14 cellular contexts compared by ENCODE assay signal in the genomic region with DNA sequence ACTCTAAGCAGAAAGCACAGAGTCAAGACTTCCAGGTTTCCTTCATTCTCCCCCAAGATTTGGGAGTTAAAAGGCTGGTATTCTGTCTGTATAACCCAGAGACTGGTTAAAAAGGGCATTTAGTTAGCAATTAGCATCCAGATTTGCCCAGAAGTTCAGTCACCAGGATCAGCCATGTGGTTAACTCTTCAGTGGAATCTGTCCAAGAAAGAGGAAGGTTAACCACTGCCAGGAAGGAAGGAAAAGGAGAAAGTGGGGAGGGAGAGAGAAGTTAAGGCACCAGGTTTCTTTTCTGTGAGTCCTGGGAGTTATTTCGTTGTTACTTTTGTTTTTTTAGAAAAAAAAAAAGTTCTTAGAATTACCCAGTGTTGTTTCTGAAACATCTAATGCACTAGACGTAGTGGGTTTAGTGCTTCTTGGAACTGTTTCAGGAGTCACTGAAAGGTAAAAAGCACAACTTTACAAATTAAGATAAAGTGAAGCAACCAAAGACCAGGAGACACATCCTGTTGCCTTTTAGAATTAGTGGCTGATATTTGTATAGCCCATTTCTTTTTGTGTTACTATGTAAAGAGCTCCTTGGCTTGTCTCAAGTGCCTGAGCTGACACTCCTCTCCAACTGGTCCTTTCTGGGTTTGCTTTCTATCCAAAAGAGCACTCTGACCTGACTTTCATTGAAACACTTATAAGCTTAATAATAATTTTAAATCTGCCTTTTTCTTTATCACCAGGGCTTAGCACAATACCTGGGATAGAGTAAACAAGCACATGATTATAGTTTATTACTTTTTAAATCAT.
"Had no signal": no experiment of that assay in that cellular context is flagged by ENCODE, and none has a peak within 500 bp of the region (broad histone marks: within the 10 kb centered on the region; RNA-seq: fewer than 3 reads in every experiment).

No MANE protein-coding gene starts in this region.

- H3K9me3 ChIP-seq: colonic mucosa, gastrocnemius medialis, mucosa of descending colon, psoas muscle, sigmoid colon had no signal

- FAIRE-seq: astrocyte had no signal

- H3K4me1 Mint-ChIP-seq: activated B cell treated with CpG ODN at 0.5 μM for 24 hours; activated CD4-positive, alpha-beta T cell treated with anti-CD3 and anti-CD28 coated beads, Interleukin-2, amount 10 ng/mL, durations not matched to agents 24 days and 14 days; activated naive CD8-positive, alpha-beta T cell treated with anti-CD3 and anti-CD28 coated beads, Interleukin-2, amount 50 U/mL, for 24 hours had no signal

- H3K4me3 Mint-ChIP-seq: activated B cell treated with CpG ODN at 0.5 μM for 24 hours; activated CD4-positive, alpha-beta T cell treated with anti-CD3 and anti-CD28 coated beads, Interleukin-2, amount 10 ng/mL, durations not matched to agents 24 days and 14 days; activated naive CD8-positive, alpha-beta T cell treated with anti-CD3 and anti-CD28 coated beads, Interleukin-2, amount 50 U/mL, for 24 hours; activated T-helper 1 cell treated with anti-CD3 and anti-CD28 coated beads, Interleukin-12 subunit alpha, Interleukin-12 subunit beta, Interleukin-2, Interleukin-4 antibody, amounts not matched to agents 30 ng/mL and 10 ng/mL and 1 ng/mL, durations not matched to agents 14 hours and 24 hours and 36 hours; naive thymus-derived CD8-positive, alpha-beta T cell had no signal

- H3K36me3 ChIP-seq: colonic mucosa, gastrocnemius medialis had no signal

- H3K9me3 Mint-ChIP-seq: activated B cell treated with CpG ODN at 0.5 μM for 24 hours; activated CD4-positive, alpha-beta T cell treated with anti-CD3 and anti-CD28 coated beads, Interleukin-2, amount 10 ng/mL, durations not matched to agents 24 days and 14 days; activated naive CD8-positive, alpha-beta T cell treated with anti-CD3 and anti-CD28 coated beads, Interleukin-2, amount 50 U/mL, for 24 hours; activated T-helper 1 cell treated with anti-CD3 and anti-CD28 coated beads, Interleukin-12 subunit alpha, Interleukin-12 subunit beta, Interleukin-2, Interleukin-4 antibody, amounts not matched to agents 30 ng/mL and 10 ng/mL and 1 ng/mL, durations not matched to agents 14 hours and 24 hours and 36 hours; naive thymus-derived CD8-positive, alpha-beta T cell had no signal

- H3K27me3 ChIP-seq: colonic mucosa, gastrocnemius medialis, sigmoid colon had no signal

- H3K27ac ChIP-seq: colonic mucosa, gastrocnemius medialis, psoas muscle, sigmoid colon had no signal

- ATAC-seq: activated naive CD8-positive, alpha-beta T cell treated with anti-CD3 and anti-CD28 coated beads, Interleukin-2, amount 50 U/mL, for 24 hours; gastrocnemius medialis; mucosa of descending colon; naive thymus-derived CD8-positive, alpha-beta T cell; psoas muscle had no signal

- H3K36me3 Mint-ChIP-seq: naive thymus-derived CD8-positive, alpha-beta T cell had no signal

- H3K4me3 ChIP-seq: colonic mucosa, gastrocnemius medialis, mucosa of descending colon, psoas muscle, sigmoid colon had no signal

- H3K27ac Mint-ChIP-seq: activated B cell treated with CpG ODN at 0.5 μM for 24 hours; activated CD4-positive, alpha-beta T cell treated with anti-CD3 and anti-CD28 coated beads, Interleukin-2, amount 10 ng/mL, durations not matched to agents 24 days and 14 days; activated naive CD8-positive, alpha-beta T cell treated with anti-CD3 and anti-CD28 coated beads, Interleukin-2, amount 50 U/mL, for 24 hours; activated T-helper 1 cell treated with anti-CD3 and anti-CD28 coated beads, Interleukin-12 subunit alpha, Interleukin-12 subunit beta, Interleukin-2, Interleukin-4 antibody, amounts not matched to agents 30 ng/mL and 10 ng/mL and 1 ng/mL, durations not matched to agents 14 hours and 24 hours and 36 hours; naive thymus-derived CD8-positive, alpha-beta T cell had no signal

- DNase-seq: activated B cell treated with CpG ODN at 0.5 μM for 24 hours; activated CD4-positive, alpha-beta T cell treated with anti-CD3 and anti-CD28 coated beads, Interleukin-2, amount 10 ng/mL, durations not matched to agents 24 days and 14 days; activated naive CD4-positive, alpha-beta T cell treated with Interleukin-2 at 50 U/mL for 16 hours; activated naive CD8-positive, alpha-beta T cell treated with anti-CD3 and anti-CD28 coated beads, Interleukin-2, amount 50 U/mL, for 24 hours; colonic mucosa; gastrocnemius medialis; mucosa of descending colon; naive thymus-derived CD8-positive, alpha-beta T cell; psoas muscle; sigmoid colon; stimulated activated CD4-positive, alpha-beta T cell treated with anti-CD3 and anti-CD28 coated beads, Interleukin-2, amount 100 ng/mL, for 24 hours; stimulated activated naive CD4-positive, alpha-beta T cell had no signal

- H3K4me1 ChIP-seq: colonic mucosa, gastrocnemius medialis, psoas muscle, sigmoid colon had no signal
